ENCODE assay signal across 25 cellular contexts in genomic region chr2:3571284-3571683, GRCh38. TPM values are rescaled to one million over a fixed set of nuclear protein-coding genes. Genes with fewer than 3 reads are reported as not detected.
DNase-seq lines count a peak whose midpoint lies in the region; ATAC-seq and TF ChIP-seq lines count a peak whose summit lies in the region.
"Had no signal": no experiment of that assay in that cellular context is flagged by ENCODE, and none has a peak within 500 bp of the region (broad histone marks: within the 10 kb centered on the region; RNA-seq: fewer than 3 reads in every experiment).

No MANE protein-coding gene starts in this region.

- no peak overlapping the region for H3K4me2 ChIP-seq in neural progenitor cell
- H3K4me2 ChIP-seq: GM23338 had no signal

- H3K9me3 ChIP-seq in breast epithelium: no peaks in the 10 kb centered on the region
- no peaks in the 10 kb centered on the region for H3K9me3 ChIP-seq in neural progenitor cell (ENCODE audit: low read depth)
- H3K9me3 ChIP-seq: gastrocnemius medialis had no signal

- peaks cover 12% of the 10 kb centered on the region for H3K79me2 ChIP-seq in neural progenitor cell (ENCODE audit: low read depth)

- H3K4me1 ChIP-seq in breast epithelium (peaks cover 0 to 2% of the 10 kb centered on the region in 2 donors), neural progenitor cell (peaks cover 1% of the 10 kb centered on the region)

- POLR2A ChIA-PET in MCF 10A (lab: Yijun Ruan, JAX): no interaction called here

- H3K4me1 Mint-ChIP-seq in MCF 10A (ENCODE audit: insufficient read depth, unreplicated experiment) (peaks cover 6% of the 10 kb centered on the region), brain (peaks cover 42% of the 10 kb centered on the region), neural progenitor cell (peaks cover 6% of the 10 kb centered on the region)

- H3K27ac Mint-ChIP-seq in MCF 10A (ENCODE audit: low read depth, unreplicated experiment): peak overlapping the region; percentile 76
- H3K27ac Mint-ChIP-seq in brain: peak overlapping the region in 3 of 5 experiments; percentile 3 to 51 (median 12)
- no peak overlapping the region for H3K27ac Mint-ChIP-seq in neural progenitor cell
- H3K27ac Mint-ChIP-seq: activated B cell treated with CpG ODN at 0.5 μM for 24 hours; activated CD8-positive, alpha-beta memory T cell treated with anti-CD3 and anti-CD28 coated beads, Interleukin-2, amount 10 ng/mL, durations not matched to agents 7 days and 5 days; GM23338; type B pancreatic cell had no signal

- peaks cover 10% of the 10 kb centered on the region for H4K20me1 ChIP-seq in neural progenitor cell (ENCODE audit: low read depth)

- H3K9me3 Mint-ChIP-seq in MCF 10A (ENCODE audit: unreplicated experiment) (no peaks in the 10 kb centered on the region), brain (peaks cover 0 to 4% (median 0%) of the 10 kb centered on the region in 5 experiments), neural progenitor cell (no peaks in the 10 kb centered on the region)
- H3K9me3 Mint-ChIP-seq: activated B cell treated with CpG ODN at 0.5 μM for 24 hours; activated T-cell treated with anti-CD3 and anti-CD28 coated beads, Interleukin-2, amount 50 U/mL, for 4 hours; GM23338; type B pancreatic cell had no signal

- H3K4me3 Mint-ChIP-seq in MCF 10A (ENCODE audit: unreplicated experiment): no peak overlapping the region
- H3K4me3 Mint-ChIP-seq in brain: peak overlapping the region in 3 of 5 experiments; percentile 14 to 53 (median 23)
- no peak overlapping the region for H3K4me3 Mint-ChIP-seq in neural progenitor cell
- H3K4me3 Mint-ChIP-seq: activated B cell treated with CpG ODN at 0.5 μM for 24 hours; activated CD8-positive, alpha-beta memory T cell treated with anti-CD3 and anti-CD28 coated beads, Interleukin-2, amount 10 ng/mL, durations not matched to agents 7 days and 5 days; activated T-cell treated with anti-CD3 and anti-CD28 coated beads, Interleukin-2, amount 50 U/mL, for 4 hours; CD4-positive, alpha-beta memory T cell; GM23338; type B pancreatic cell had no signal

- no peak for ATAC-seq in GM21576 (IDR thresholded peaks at IDR 0.05; ENCODE audit: unreplicated experiment)
- ATAC-seq: activated CD8-positive, alpha-beta memory T cell treated with anti-CD3 and anti-CD28 coated beads, Interleukin-2, amount 10 ng/mL, durations not matched to agents 7 days and 5 days; activated T-cell treated with anti-CD3 and anti-CD28 coated beads, Interleukin-2, amount 50 U/mL, for 4 hours; gastrocnemius medialis; GM23338; Panc1 had no signal

- H3F3A ChIP-seq in neural progenitor cell (ENCODE audit: low read depth): peaks cover 4% of the 10 kb centered on the region

- no peak overlapping the region for H3K9ac ChIP-seq in neural progenitor cell

- TF ChIP-seq CTCF in MCF 10A (IDR thresholded peaks at IDR 0.05; ENCODE audit: unreplicated experiment) (no peak), breast epithelium (IDR thresholded peaks at IDR 0.05) (no peak), brain (conservative IDR thresholded peaks at IDR 0.05) (no peak), neural progenitor cell (IDR thresholded peaks at IDR 0.05) (no peak)

- no peak overlapping the region for H2AFZ ChIP-seq in neural progenitor cell (replicated peaks)
- H2AFZ ChIP-seq: GM23338 had no signal

- H3K4me3 ChIP-seq in breast epithelium: no peak overlapping the region
- no peak overlapping the region for H3K4me3 ChIP-seq in neural progenitor cell
- H3K4me3 ChIP-seq: gastrocnemius medialis, GM23338, skin epidermis had no signal

- no peak for TF ChIP-seq POLR2A in breast epithelium (IDR thresholded peaks at IDR 0.05)

- H3K27me3 Mint-ChIP-seq in MCF 10A (ENCODE audit: insufficient read depth, unreplicated experiment) (no peaks in the 10 kb centered on the region), brain (peaks cover 16% of the 10 kb centered on the region), neural progenitor cell (ENCODE audit: insufficient read depth, low read depth) (no peaks in the 10 kb centered on the region)
- H3K27me3 Mint-ChIP-seq: activated B cell treated with CpG ODN at 0.5 μM for 24 hours; activated CD8-positive, alpha-beta memory T cell treated with anti-CD3 and anti-CD28 coated beads, Interleukin-2, amount 10 ng/mL, durations not matched to agents 7 days and 5 days; CD4-positive, alpha-beta memory T cell; type B pancreatic cell had no signal

- H3K27ac ChIP-seq in breast epithelium (no peak overlapping the region), neural progenitor cell (no peak overlapping the region)
- H3K27ac ChIP-seq: gastrocnemius medialis, skin epidermis had no signal

- H3K36me3 ChIP-seq in breast epithelium (no peaks in the 10 kb centered on the region), neural progenitor cell (peaks cover 2% of the 10 kb centered on the region)

- intact Hi-C loops in MCF 10A (cut with micrococcal nuclease): no loop called here
- intact Hi-C loops in breast epithelium (cut with DNase I; ENCODE audit: low total_unique reads): no loop called here

- BruUV-seq in MCF 10A (replicated peaks; lab: Mats Ljungman, UMichigan): no TSS peak

- CTCF ChIA-PET in MCF 10A (lab: Yijun Ruan, JAX): interaction anchor here (0.6 to 0.9 kb wide), 2 partner anchors 169 to 1376 kb away, joined by 3 read pairs; no protein-coding TSS in a partner anchor

- DNase-seq in MCF 10A (ENCODE audit: unreplicated experiment) (peak; percentile 54), breast epithelium (ENCODE audit: low spot score in 2 of 2) (no peak), SW480 (ENCODE audit: low spot score) (peak; percentile 65), NCI-H510A (lab: John Stamatoyannopoulos, UW) (no peak), neural progenitor cell (ENCODE audit: low spot score) (no peak)
- no peak for DNase-seq in stimulated activated CD4-positive, alpha-beta T cell treated with anti-CD3 and anti-CD28 coated beads, Interleukin-2, amount 100 ng/mL, for 48 hours
- DNase-seq: activated B cell treated with CpG ODN at 0.5 μM for 24 hours; activated CD8-positive, alpha-beta memory T cell treated with anti-CD3 and anti-CD28 coated beads, Interleukin-2, amount 10 ng/mL, durations not matched to agents 7 days and 5 days; activated T-cell treated with anti-CD3 and anti-CD28 coated beads, Interleukin-2, amount 50 U/mL, for 4 hours; CD4-positive, alpha-beta memory T cell; gastrocnemius medialis; hypothalamus; KBM-7; MM.1S; NCI-H1930; NCI-H526; SIG-M5; stimulated activated naive CD4-positive, alpha-beta T cell; T1000 had no signal

- H3K36me3 Mint-ChIP-seq in MCF 10A (ENCODE audit: insufficient read depth, unreplicated experiment) (peaks cover 14% of the 10 kb centered on the region), brain (peaks cover 11% of the 10 kb centered on the region), neural progenitor cell (peaks cover 5% of the 10 kb centered on the region)

- no peaks in the 10 kb centered on the region for H3K27me3 ChIP-seq in breast epithelium
- H3K27me3 ChIP-seq in neural progenitor cell: no peaks in the 10 kb centered on the region
- H3K27me3 ChIP-seq: gastrocnemius medialis had no signal

RNA-seq across cellular contexts. Expression of gene RPS7, which starts 3.8 kb away (rescaled TPM):
- 1,765 and 1,834 TPM in 2 replicates for total RNA-seq in MCF 10A (2022)
- 1,000 to 10,000 TPM; 2,542 to 4,150 (median 3,724) TPM for total RNA-seq in breast epithelium
- 1,586 TPM for polyA plus RNA-seq in brain (ENCODE audit: insufficient read depth, low read depth, low replicate concordance)
- total RNA-seq in neural progenitor cell (ENCODE audit: low replicate concordance): 5,433 and 5,441 TPM in 2 replicates

RNA-seq across cellular contexts. Expression of gene RNASEH1, which starts 13.2 kb away (rescaled TPM):
- total RNA-seq in MCF 10A (2022) (43.2 and 48.3 TPM in 2 replicates), breast epithelium (10 to 100 TPM; 17.3 to 22.1 (median 21.0) TPM), neural progenitor cell (ENCODE audit: low replicate concordance) (26.8 and 28.2 TPM in 2 replicates)
- polyA plus RNA-seq in brain (ENCODE audit: insufficient read depth, low read depth, low replicate concordance): 15.4 TPM

RNA-seq across cellular contexts. Expression of gene COLEC11, which starts 23.6 kb away (rescaled TPM):
- total RNA-seq in MCF 10A (2022): not detected in 2 replicates
- total RNA-seq in breast epithelium: 1 to 10 TPM in 2 of 3 donors, under 1 TPM in 1; 0.33 to 1.9 (median 1.0) TPM
- 3.8 TPM for polyA plus RNA-seq in brain (ENCODE audit: insufficient read depth, low read depth, low replicate concordance)
- total RNA-seq in neural progenitor cell (ENCODE audit: low replicate concordance): not detected in 2 replicates
- total RNA-seq: activated B cell treated with CpG ODN at 0.5 μM for 24 hours; CD4-positive, alpha-beta memory T cell had no signal

RNA-seq across cellular contexts. Expression of gene ADI1, which starts 52.0 kb away (rescaled TPM):
- total RNA-seq in MCF 10A (2022) (50.1 and 61.9 TPM in 2 replicates), breast epithelium (10 to 100 TPM; 47.2 to 81.3 (median 78.2) TPM), neural progenitor cell (ENCODE audit: low replicate concordance) (19.0 and 29.3 TPM in 2 replicates)
- 50.4 TPM for polyA plus RNA-seq in brain (ENCODE audit: insufficient read depth, low read depth, low replicate concordance)

Comparison
In these comparisons a context has a peak if more than half of its experiments do, and no peak if none do; other contexts are left out.
1. DNase-seq: peak in MCF 10A (single experiment) and SW480 (single experiment); none in breast epithelium (0 of 2), NCI-H510A (single experiment), stimulated activated CD4-positive, alpha-beta T cell treated with anti-CD3 and anti-CD28 coated beads, Interleukin-2, amount 100 ng/mL, for 48 hours (0 of 2) and neural progenitor cell (single experiment).
2. H3K4me3 Mint-ChIP-seq: peak in brain (3 of 5); none in MCF 10A (single experiment) and neural progenitor cell (single experiment).